ENCODE assay signal across 32 cellular contexts in genomic region chr5:124440471-124440870, GRCh38.
"Had no signal": no experiment of that assay in that cellular context is flagged by ENCODE, and none has a peak within 500 bp of the region (broad histone marks: within the 10 kb centered on the region; RNA-seq: fewer than 3 reads in every experiment).

No MANE protein-coding gene starts in this region.

- H3K9me3 Mint-ChIP-seq: activated naive CD8-positive, alpha-beta T cell treated with anti-CD3 and anti-CD28 coated beads for 36 hours; activated T-helper 1 cell treated with anti-CD3 and anti-CD28 coated beads, Interleukin-12 subunit alpha, Interleukin-12 subunit beta, Interleukin-2, Interleukin-4 antibody, amounts not matched to agents 30 ng/mL and 10 ng/mL and 1 ng/mL, durations not matched to agents 14 hours and 24 hours and 36 hours; activated T-helper 2 cell treated with anti-CD3 and anti-CD28 coated beads, Interferon-gamma antibody, Interleukin-2, Interleukin-4, amounts not matched to agents 10 μg/mL and 5 μg/mL and 100 μg/mL, durations not matched to agents 14 hours and 24 hours and 36 hours had no signal

- H3K27ac ChIP-seq: adrenal gland, body of pancreas, breast epithelium, cardiac muscle cell, colonic mucosa, epithelial cell of prostate, esophagus squamous epithelium, gastroesophageal sphincter had no signal

- H3K9me3 ChIP-seq: adrenal gland, body of pancreas, breast epithelium, colonic mucosa, esophagus squamous epithelium had no signal

- H3K27ac Mint-ChIP-seq: activated CD8-positive, alpha-beta T cell treated with anti-CD3 and anti-CD28 coated beads for 36 hours; activated naive CD4-positive, alpha-beta T cell treated with anti-CD3 and anti-CD28 coated beads for 36 hours; activated naive CD4-positive, alpha-beta T cell treated with anti-CD3 and anti-CD28 coated beads, Interleukin-2, amount 50 U/mL, for 24 hours; activated naive CD8-positive, alpha-beta T cell treated with anti-CD3 and anti-CD28 coated beads for 36 hours; activated naive CD8-positive, alpha-beta T cell treated with anti-CD3 and anti-CD28 coated beads, Interleukin-2, amount 50 U/mL, for 24 hours; activated T-helper 1 cell treated with anti-CD3 and anti-CD28 coated beads, Interleukin-12 subunit alpha, Interleukin-12 subunit beta, Interleukin-2, Interleukin-4 antibody, amounts not matched to agents 30 ng/mL and 10 ng/mL and 1 ng/mL, durations not matched to agents 14 hours and 24 hours and 36 hours; activated T-helper 2 cell treated with anti-CD3 and anti-CD28 coated beads, Interferon-gamma antibody, Interleukin-2, Interleukin-4, amounts not matched to agents 10 μg/mL and 5 μg/mL and 100 μg/mL, durations not matched to agents 14 hours and 24 hours and 36 hours; T-helper 17 cell; T-helper 2 cell treated with Interferon-gamma antibody and Interleukin-4, amounts not matched to agents 5 μg/mL and 100 μg/mL, for 36 hours had no signal

- H3K4me3 Mint-ChIP-seq: activated CD8-positive, alpha-beta T cell treated with anti-CD3 and anti-CD28 coated beads for 36 hours; activated naive CD4-positive, alpha-beta T cell treated with anti-CD3 and anti-CD28 coated beads for 36 hours; activated naive CD4-positive, alpha-beta T cell treated with anti-CD3 and anti-CD28 coated beads, Interleukin-2, amount 50 U/mL, for 24 hours; activated naive CD8-positive, alpha-beta T cell treated with anti-CD3 and anti-CD28 coated beads for 36 hours; activated naive CD8-positive, alpha-beta T cell treated with anti-CD3 and anti-CD28 coated beads, Interleukin-2, amount 50 U/mL, for 24 hours; activated T-helper 1 cell treated with anti-CD3 and anti-CD28 coated beads, Interleukin-12 subunit alpha, Interleukin-12 subunit beta, Interleukin-2, Interleukin-4 antibody, amounts not matched to agents 30 ng/mL and 10 ng/mL and 1 ng/mL, durations not matched to agents 14 hours and 24 hours and 36 hours; T-helper 17 cell; T-helper 2 cell treated with Interferon-gamma antibody and Interleukin-4, amounts not matched to agents 5 μg/mL and 100 μg/mL, for 36 hours had no signal

- H3K4me1 ChIP-seq: adrenal gland, body of pancreas, breast epithelium, colonic mucosa, esophagus squamous epithelium, gastroesophageal sphincter had no signal

- DNase-seq: activated CD4-positive, alpha-beta T cell treated with anti-CD3 and anti-CD28 coated beads for 48 hours; activated CD4-positive, alpha-beta T cell treated with anti-CD3 and anti-CD28 coated beads, Interleukin-2, amount 50 U/mL, for 1 hour; activated CD4-positive, alpha-beta T cell treated with anti-CD3 and anti-CD28 coated beads, Interleukin-2, amount 50 U/mL, for 48 hours; activated CD8-positive, alpha-beta memory T cell treated with anti-CD3 and anti-CD28 coated beads for 24 hours; activated CD8-positive, alpha-beta T cell treated with anti-CD3 and anti-CD28 coated beads for 36 hours; activated effector memory CD4-positive, alpha-beta T cell treated with anti-CD3 and anti-CD28 coated beads, Interleukin-2, amount 50 U/mL, for 16 hours; activated naive CD4-positive, alpha-beta T cell treated with anti-CD3 and anti-CD28 coated beads for 36 hours; activated naive CD8-positive, alpha-beta T cell treated with anti-CD3 and anti-CD28 coated beads for 36 hours; activated naive CD8-positive, alpha-beta T cell treated with anti-CD3 and anti-CD28 coated beads, Interleukin-2, amount 50 U/mL, for 24 hours; activated T-cell treated with anti-CD3 and anti-CD28 coated beads, Interleukin-2, amount 50 U/mL, for 48 hours; adrenal gland; amygdala; aorta; body of pancreas; central memory CD4-positive, alpha-beta T cell; cerebellar nuclear complex; colonic mucosa; effector CD8-positive, alpha-beta T cell; esophagus squamous epithelium; foreskin melanocyte; head of caudate nucleus; T-helper 1 cell; T-helper 17 cell; T1000 had no signal

- H3K27me3 Mint-ChIP-seq: activated CD8-positive, alpha-beta T cell treated with anti-CD3 and anti-CD28 coated beads for 36 hours; activated naive CD4-positive, alpha-beta T cell treated with anti-CD3 and anti-CD28 coated beads, Interleukin-2, amount 50 U/mL, for 24 hours; activated naive CD8-positive, alpha-beta T cell treated with anti-CD3 and anti-CD28 coated beads for 36 hours; activated naive CD8-positive, alpha-beta T cell treated with anti-CD3 and anti-CD28 coated beads, Interleukin-2, amount 50 U/mL, for 24 hours; T-helper 17 cell had no signal

- H3K4me3 ChIP-seq: adrenal gland, body of pancreas, breast epithelium, cardiac muscle cell, colonic mucosa, esophagus squamous epithelium, gastroesophageal sphincter had no signal

- H3K36me3 Mint-ChIP-seq: activated naive CD4-positive, alpha-beta T cell treated with anti-CD3 and anti-CD28 coated beads, Interleukin-2, amount 50 U/mL, for 24 hours; activated naive CD8-positive, alpha-beta T cell treated with anti-CD3 and anti-CD28 coated beads for 36 hours had no signal

- H3K27me3 ChIP-seq: adrenal gland, body of pancreas, breast epithelium, cardiac muscle cell, colonic mucosa, esophagus squamous epithelium, gastroesophageal sphincter had no signal

- H3K4me1 Mint-ChIP-seq: activated naive CD4-positive, alpha-beta T cell treated with anti-CD3 and anti-CD28 coated beads, Interleukin-2, amount 50 U/mL, for 24 hours; activated naive CD8-positive, alpha-beta T cell treated with anti-CD3 and anti-CD28 coated beads for 36 hours; activated naive CD8-positive, alpha-beta T cell treated with anti-CD3 and anti-CD28 coated beads, Interleukin-2, amount 50 U/mL, for 24 hours; T-helper 17 cell had no signal

- ATAC-seq: activated CD8-positive, alpha-beta T cell treated with anti-CD3 and anti-CD28 coated beads for 36 hours; activated naive CD8-positive, alpha-beta T cell treated with anti-CD3 and anti-CD28 coated beads, Interleukin-2, amount 50 U/mL, for 24 hours; body of pancreas; gastroesophageal sphincter; T-helper 17 cell had no signal
